ENCODE assay signal across 36 cellular contexts in the genomic region with DNA sequence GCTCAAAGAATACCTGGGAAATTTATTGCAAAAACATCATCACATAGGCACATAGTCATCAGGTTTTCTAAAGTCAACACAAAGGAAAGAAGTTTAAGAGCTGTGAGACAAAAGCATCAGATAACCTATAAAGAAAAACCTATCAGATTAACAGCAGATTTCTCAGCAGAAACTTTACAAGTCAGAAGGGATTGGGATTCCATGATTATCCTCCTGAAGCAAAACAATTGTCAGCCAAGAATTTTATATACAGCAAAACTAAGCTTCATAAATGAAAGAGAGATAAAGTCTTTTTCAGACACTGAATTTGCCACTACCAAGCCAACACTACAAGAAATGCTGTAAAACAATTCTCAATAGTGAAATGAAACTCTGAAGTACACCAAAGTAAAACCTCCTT. TPM values are rescaled to one million over a fixed set of nuclear protein-coding genes. Genes with fewer than 3 reads are reported as not detected.
"Had no signal": no experiment of that assay in that cellular context is flagged by ENCODE, and none has a peak within 500 bp of the region (broad histone marks: within the 10 kb centered on the region; RNA-seq: fewer than 3 reads in every experiment).

No MANE protein-coding gene starts in this region.

- H3K4me1 Mint-ChIP-seq: activated CD4-positive, alpha-beta memory T cell treated with anti-CD3 and anti-CD28 coated beads, Interleukin-2, amount 10 ng/mL, durations not matched to agents 7 days and 5 days; activated CD4-positive, alpha-beta T cell treated with anti-CD3 and anti-CD28 coated beads for 36 hours; activated CD4-positive, alpha-beta T cell treated with anti-CD3 and anti-CD28 coated beads, Interleukin-2, amount 10 ng/mL, durations not matched to agents 7 days and 5 days; activated CD8-positive, alpha-beta memory T cell treated with anti-CD3 and anti-CD28 coated beads, Interleukin-2, amount 10 ng/mL, durations not matched to agents 7 days and 5 days; activated naive CD4-positive, alpha-beta T cell treated with anti-CD3 and anti-CD28 coated beads, Interleukin-2, amount 10 ng/mL, durations not matched to agents 7 days and 5 days; activated naive CD4-positive, alpha-beta T cell treated with anti-CD3 and anti-CD28 coated beads, Interleukin-2, amount 50 U/mL, for 24 hours; activated naive CD8-positive, alpha-beta T cell treated with anti-CD3 and anti-CD28 coated beads, Interleukin-2, amount 10 ng/mL, durations not matched to agents 7 days and 5 days; activated naive CD8-positive, alpha-beta T cell treated with anti-CD3 and anti-CD28 coated beads, Interleukin-2, amount 50 U/mL, for 24 hours; brain; central memory CD8-positive, alpha-beta T cell had no signal

- DNase-seq: activated CD4-positive, alpha-beta memory T cell treated with anti-CD3 and anti-CD28 coated beads, Interleukin-2, amount 10 ng/mL, durations not matched to agents 7 days and 5 days; activated CD4-positive, alpha-beta T cell treated with anti-CD3 and anti-CD28 coated beads for 1 hour; activated CD4-positive, alpha-beta T cell treated with anti-CD3 and anti-CD28 coated beads for 36 hours; activated CD4-positive, alpha-beta T cell treated with anti-CD3 and anti-CD28 coated beads for 48 hours; activated CD4-positive, alpha-beta T cell treated with anti-CD3 and anti-CD28 coated beads, Interleukin-2, amount 10 ng/mL, durations not matched to agents 7 days and 5 days; activated CD4-positive, alpha-beta T cell treated with anti-CD3 and anti-CD28 coated beads, Interleukin-2, amount 50 U/mL, for 48 hours; activated CD4-positive, CD25-positive, alpha-beta regulatory T cell; activated CD8-positive, alpha-beta memory T cell treated with anti-CD3 and anti-CD28 coated beads for 24 hours; activated CD8-positive, alpha-beta memory T cell treated with anti-CD3 and anti-CD28 coated beads, Interleukin-2, amount 10 ng/mL, durations not matched to agents 7 days and 5 days; activated CD8-positive, alpha-beta memory T cell treated with anti-CD3 and anti-CD28 coated beads, Interleukin-2, amount 50 U/mL, for 48 hours; activated CD8-positive, alpha-beta T cell treated with anti-CD3 and anti-CD28 coated beads, Interleukin-2, amount 10 ng/mL, durations not matched to agents 7 days and 5 days; activated effector memory CD4-positive, alpha-beta T cell treated with Interleukin-2 at 50 U/mL for 16 hours; activated gamma-delta T cell; activated naive CD4-positive, alpha-beta T cell treated with anti-CD3 and anti-CD28 coated beads, Interleukin-2, amount 10 ng/mL, durations not matched to agents 7 days and 5 days; activated naive CD4-positive, alpha-beta T cell treated with Interleukin-2 at 50 U/mL for 16 hours; activated naive CD8-positive, alpha-beta T cell treated with anti-CD3 and anti-CD28 coated beads, Interleukin-2, amount 10 ng/mL, durations not matched to agents 7 days and 5 days; activated naive CD8-positive, alpha-beta T cell treated with anti-CD3 and anti-CD28 coated beads, Interleukin-2, amount 50 U/mL, for 24 hours; activated T-cell treated with anti-CD3 and anti-CD28 coated beads, Interleukin-2, amount 50 U/mL, for 24 hours; activated T-cell treated with anti-CD3 and anti-CD28 coated beads, Interleukin-2, amount 50 U/mL, for 48 hours; amygdala; anterior cingulate cortex; caudate nucleus; cerebellar nuclear complex; T-helper 2 cell; T-helper 9 cell had no signal

- H3K27me3 ChIP-seq: ascending aorta, cardiac muscle cell had no signal

- H3K27ac Mint-ChIP-seq: activated CD4-positive, alpha-beta memory T cell treated with anti-CD3 and anti-CD28 coated beads, Interleukin-2, amount 10 ng/mL, durations not matched to agents 7 days and 5 days; activated CD4-positive, alpha-beta T cell treated with anti-CD3 and anti-CD28 coated beads for 36 hours; activated CD4-positive, alpha-beta T cell treated with anti-CD3 and anti-CD28 coated beads, Interleukin-2, amount 10 ng/mL, durations not matched to agents 7 days and 5 days; activated CD8-positive, alpha-beta memory T cell treated with anti-CD3 and anti-CD28 coated beads, Interleukin-2, amount 10 ng/mL, durations not matched to agents 7 days and 5 days; activated CD8-positive, alpha-beta T cell treated with anti-CD3 and anti-CD28 coated beads, Interleukin-2, amount 10 ng/mL, durations not matched to agents 7 days and 5 days; activated naive CD4-positive, alpha-beta T cell treated with anti-CD3 and anti-CD28 coated beads, Interleukin-2, amount 10 ng/mL, durations not matched to agents 7 days and 5 days; activated naive CD4-positive, alpha-beta T cell treated with anti-CD3 and anti-CD28 coated beads, Interleukin-2, amount 50 U/mL, for 24 hours; activated naive CD8-positive, alpha-beta T cell; activated naive CD8-positive, alpha-beta T cell treated with anti-CD3 and anti-CD28 coated beads, Interleukin-2, amount 10 ng/mL, durations not matched to agents 7 days and 5 days; activated naive CD8-positive, alpha-beta T cell treated with anti-CD3 and anti-CD28 coated beads, Interleukin-2, amount 50 U/mL, for 24 hours; activated T-cell treated with anti-CD3 and anti-CD28 coated beads, Interleukin-2, amount 50 U/mL, for 24 hours; activated T-helper 2 cell treated with anti-CD3 and anti-CD28 coated beads, Interferon-gamma antibody, Interleukin-2, Interleukin-4, amounts not matched to agents 10 μg/mL and 5 μg/mL and 100 μg/mL, durations not matched to agents 14 hours and 24 hours and 36 hours; brain; T-helper 1 cell treated with Interleukin-12 subunit alpha and Interleukin-12 subunit beta and Interleukin-4 antibody, amounts not matched to agents 30 μg/mL and 1 μg/mL, for 36 hours; T-helper 2 cell treated with Interferon-gamma antibody and Interleukin-4, amounts not matched to agents 5 μg/mL and 100 μg/mL, for 36 hours had no signal

- H3K4me3 ChIP-seq: ascending aorta, cardiac muscle cell had no signal

- H3K36me3 Mint-ChIP-seq: activated CD8-positive, alpha-beta memory T cell treated with anti-CD3 and anti-CD28 coated beads, Interleukin-2, amount 10 ng/mL, durations not matched to agents 7 days and 5 days; activated naive CD4-positive, alpha-beta T cell treated with anti-CD3 and anti-CD28 coated beads, Interleukin-2, amount 10 ng/mL, durations not matched to agents 7 days and 5 days; activated naive CD8-positive, alpha-beta T cell treated with anti-CD3 and anti-CD28 coated beads, Interleukin-2, amount 10 ng/mL, durations not matched to agents 7 days and 5 days; brain had no signal

- H3K4me1 ChIP-seq: ascending aorta had no signal

- H3K36me3 ChIP-seq: ascending aorta, cardiac muscle cell had no signal

- H3K9me3 ChIP-seq: ascending aorta had no signal

- H3K4me3 Mint-ChIP-seq: activated CD4-positive, alpha-beta memory T cell treated with anti-CD3 and anti-CD28 coated beads, Interleukin-2, amount 10 ng/mL, durations not matched to agents 7 days and 5 days; activated CD4-positive, alpha-beta T cell treated with anti-CD3 and anti-CD28 coated beads for 36 hours; activated CD4-positive, alpha-beta T cell treated with anti-CD3 and anti-CD28 coated beads, Interleukin-2, amount 10 ng/mL, durations not matched to agents 7 days and 5 days; activated CD8-positive, alpha-beta memory T cell treated with anti-CD3 and anti-CD28 coated beads, Interleukin-2, amount 10 ng/mL, durations not matched to agents 7 days and 5 days; activated CD8-positive, alpha-beta T cell treated with anti-CD3 and anti-CD28 coated beads, Interleukin-2, amount 10 ng/mL, durations not matched to agents 7 days and 5 days; activated naive CD4-positive, alpha-beta T cell treated with anti-CD3 and anti-CD28 coated beads, Interleukin-2, amount 10 ng/mL, durations not matched to agents 7 days and 5 days; activated naive CD4-positive, alpha-beta T cell treated with anti-CD3 and anti-CD28 coated beads, Interleukin-2, amount 50 U/mL, for 24 hours; activated naive CD8-positive, alpha-beta T cell; activated naive CD8-positive, alpha-beta T cell treated with anti-CD3 and anti-CD28 coated beads, Interleukin-2, amount 10 ng/mL, durations not matched to agents 7 days and 5 days; activated naive CD8-positive, alpha-beta T cell treated with anti-CD3 and anti-CD28 coated beads, Interleukin-2, amount 50 U/mL, for 24 hours; activated T-cell treated with anti-CD3 and anti-CD28 coated beads, Interleukin-2, amount 50 U/mL, for 24 hours; brain; central memory CD8-positive, alpha-beta T cell; T-helper 1 cell treated with Interleukin-12 subunit alpha and Interleukin-12 subunit beta and Interleukin-4 antibody, amounts not matched to agents 30 μg/mL and 1 μg/mL, for 36 hours; T-helper 2 cell treated with Interferon-gamma antibody and Interleukin-4, amounts not matched to agents 5 μg/mL and 100 μg/mL, for 36 hours had no signal

- H3K27ac ChIP-seq: ascending aorta, cardiac muscle cell, VCaP had no signal

RNA-seq across cellular contexts. Expression of gene LGR5, which starts 28.8 kb away (rescaled TPM):
- total RNA-seq: activated CD4-positive, alpha-beta memory T cell treated with anti-CD3 and anti-CD28 coated beads, Interleukin-2, amount 10 ng/mL, durations not matched to agents 7 days and 5 days; activated CD4-positive, alpha-beta T cell treated with anti-CD3 and anti-CD28 coated beads for 36 hours; activated CD4-positive, alpha-beta T cell treated with anti-CD3 and anti-CD28 coated beads, Interleukin-2, amount 10 ng/mL, durations not matched to agents 7 days and 5 days; activated CD8-positive, alpha-beta memory T cell treated with anti-CD3 and anti-CD28 coated beads, Interleukin-2, amount 10 ng/mL, durations not matched to agents 7 days and 5 days; activated CD8-positive, alpha-beta T cell treated with anti-CD3 and anti-CD28 coated beads, Interleukin-2, amount 10 ng/mL, durations not matched to agents 7 days and 5 days; activated naive CD8-positive, alpha-beta T cell treated with anti-CD3 and anti-CD28 coated beads, Interleukin-2, amount 10 ng/mL, durations not matched to agents 7 days and 5 days; activated T-helper 2 cell treated with anti-CD3 and anti-CD28 coated beads, Interferon-gamma antibody, Interleukin-2, Interleukin-4, amounts not matched to agents 10 μg/mL and 5 μg/mL and 100 μg/mL, durations not matched to agents 14 hours and 24 hours and 36 hours; bronchial epithelial cell had no signal
